ENCODE assay signal across 8 cellular contexts in genomic region chr5:87195104-87195581, GRCh38.
DNase-seq lines count a peak whose midpoint lies in the region; ATAC-seq and TF ChIP-seq lines count a peak whose summit lies in the region.

No MANE protein-coding gene starts in this region.

- peak; percentile 79 for DNase-seq in ELR (ENCODE audit: low read depth)
- DNase-seq in GM23248 = peak; percentile 86
- DNase-seq in RWPE2 (ENCODE audit: low spot score) = no peak
- no peak for DNase-seq in memory B cell (ENCODE audit: low spot score in 2 of 2)
- no peak for DNase-seq in CD14-positive monocyte (ENCODE audit: low spot score)
- no peak for DNase-seq in NCI-H2081 (lab: John Stamatoyannopoulos, UW)
- no peak for DNase-seq in posterior vena cava (ENCODE audit: low spot score)
- DNase-seq in DMS79 (lab: John Stamatoyannopoulos, UW) = no peak

- H3F3A ChIP-seq in GM23248 (ENCODE audit: insufficient read depth) = peaks cover 27% of the 10 kb centered on the region

- H3K4me1 ChIP-seq in GM23248 (ENCODE audit: insufficient read depth) (peaks cover 26% of the 10 kb centered on the region), RWPE2 (ENCODE audit: insufficient read depth, poor library complexity, severe bottlenecking) (peaks cover 23% of the 10 kb centered on the region)

- H3K4me3 Mint-ChIP-seq in memory B cell (no peak overlapping the region), CD14-positive monocyte (no peak overlapping the region)

- H4K20me1 ChIP-seq in GM23248 (ENCODE audit: insufficient read depth) = no peaks in the 10 kb centered on the region

- intact Hi-C loops in CD14-positive monocyte (cut with micrococcal nuclease) (no loop called here), posterior vena cava (cut with DNase I) (no loop called here)

- H3K9me2 ChIP-seq in GM23248 (ENCODE audit: insufficient read depth) = no peaks in the 10 kb centered on the region

- H3K36me3 Mint-ChIP-seq in memory B cell (no peaks in the 10 kb centered on the region), CD14-positive monocyte (no peaks in the 10 kb centered on the region)

- TF ChIP-seq CTCF in RWPE2 (IDR thresholded peaks at IDR 0.05; ENCODE audit: poor library complexity, severe bottlenecking) (no peak), CD14-positive monocyte (IDR thresholded peaks at IDR 0.05) (no peak)

- in situ Hi-C loops in GM23248 (cut with MboI) = no loop called here

- H3K9me3 ChIP-seq in GM23248 (ENCODE audit: low read depth) (no peaks in the 10 kb centered on the region), RWPE2 (ENCODE audit: severe bottlenecking) (no peaks in the 10 kb centered on the region)

- peak overlapping the region; percentile 42 for H3K4me3 ChIP-seq in GM23248
- H3K4me3 ChIP-seq in RWPE2 (ENCODE audit: severe bottlenecking) = no peak overlapping the region

- H3K27ac Mint-ChIP-seq in memory B cell (peak overlapping the region; percentile 5), CD14-positive monocyte (no peak overlapping the region)

- H3K9me3 Mint-ChIP-seq in memory B cell (no peaks in the 10 kb centered on the region), CD14-positive monocyte (peaks cover 0 to 2% (median 0%) of the 10 kb centered on the region in 7 donors)

- H3K27me3 Mint-ChIP-seq in memory B cell (no peaks in the 10 kb centered on the region), CD14-positive monocyte (ENCODE audit: low read depth in 3 of 3) (peaks cover 0 to 5% (median 0%) of the 10 kb centered on the region in 3 donors)

- peak overlapping the region; percentile 26; the same call in 1 of the 2 replicates for H3K9ac ChIP-seq in GM23248

- H3K79me2 ChIP-seq in GM23248 (ENCODE audit: insufficient read depth) = no peaks in the 10 kb centered on the region

- H3K4me1 Mint-ChIP-seq in memory B cell (peaks cover 12% of the 10 kb centered on the region), CD14-positive monocyte (peaks cover 8% of the 10 kb centered on the region)

- H3K27me3 ChIP-seq in GM23248 (replicated peaks; ENCODE audit: insufficient read depth) = no peaks in the 10 kb centered on the region
- no peaks in the 10 kb centered on the region for H3K27me3 ChIP-seq in RWPE2 (ENCODE audit: insufficient read depth, poor library complexity, severe bottlenecking)

- WGBS in GM23248 (ENCODE audit: low coverage in 1 of 2, low lambda C conversion rate in 2 of 2, missing lambda C conversion rate in 2 of 2), 2 experiments = 23 to 25% methylated on average over 4 of the region's 4 CpGs

- peak overlapping the region; percentile 67 for H3K27ac ChIP-seq in GM23248
- peak overlapping the region; percentile 67 for H3K27ac ChIP-seq in RWPE2 (ENCODE audit: poor library complexity, severe bottlenecking)

- H3K36me3 ChIP-seq in GM23248 (ENCODE audit: low read depth) (no peaks in the 10 kb centered on the region), RWPE2 (ENCODE audit: low read depth) (no peaks in the 10 kb centered on the region)

- H3K4me2 ChIP-seq in GM23248 (ENCODE audit: unreplicated experiment) = peak overlapping the region; percentile 63

- H2AFZ ChIP-seq in GM23248 = peak overlapping the region; percentile 64

- ATAC-seq in RWPE2 (ENCODE audit: low read depth) (peak; percentile 84), memory B cell (ENCODE audit: low read depth) (no peak)

Comparison
In these comparisons a context has a peak if more than half of its experiments do, and no peak if none do; other contexts are left out.
1. DNase-seq: peak in ELR (single experiment) and GM23248 (single experiment); none in RWPE2 (single experiment), memory B cell (0 of 2), CD14-positive monocyte (single experiment), NCI-H2081 (0 of 2), posterior vena cava (single experiment) and DMS79 (single experiment).